In the genomic region with DNA sequence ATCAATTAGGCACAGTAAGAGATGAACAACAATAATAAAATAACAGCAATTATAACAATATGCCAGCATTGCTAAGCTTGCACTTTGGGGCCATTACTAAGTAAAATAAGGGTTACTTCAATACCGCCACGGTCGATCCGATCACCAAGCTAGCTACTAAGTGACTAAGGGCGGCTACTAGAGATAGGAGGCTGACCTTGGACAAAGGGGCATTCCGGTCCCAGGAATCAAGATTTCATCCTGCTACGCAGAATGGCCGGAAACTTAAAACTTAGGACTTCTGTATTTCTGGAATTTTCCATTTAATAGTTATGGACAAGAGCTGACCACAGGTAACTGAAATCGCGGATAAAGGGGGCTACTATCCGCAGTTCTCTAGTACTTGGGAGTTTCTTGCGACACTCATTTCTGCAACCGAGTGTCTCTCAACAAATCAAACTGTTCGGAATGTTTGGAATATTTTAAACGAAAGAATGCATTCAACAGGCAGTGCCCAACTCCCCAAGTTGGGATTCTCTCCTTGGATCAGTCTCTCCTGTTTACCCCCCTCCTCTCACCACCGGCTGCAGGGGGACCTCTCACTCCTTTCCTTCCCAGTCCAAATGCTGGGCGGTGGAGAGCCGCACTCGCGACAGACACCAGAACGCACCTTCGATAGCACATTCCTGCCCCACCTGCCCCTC, we compare ENCODE assay signal across 8 cellular contexts. TPM values are rescaled to one million over a fixed set of nuclear protein-coding genes. Genes with fewer than 3 reads are reported as not detected.
A peak's percentile ranks its signal among the peaks of the same experiment; 100 is the strongest.
DNase-seq lines count a peak whose midpoint lies in the region; TF ChIP-seq lines count a peak whose summit lies in the region.

No MANE protein-coding gene starts in this region.

- H3K4me3 Mint-ChIP-seq in activated T-cell treated with anti-CD3 and anti-CD28 coated beads, Interleukin-2, amount 50 U/mL, for 24 hours: peak overlapping the region; percentile 83
- H3K4me3 Mint-ChIP-seq in activated T-helper 2 cell treated with anti-CD3 and anti-CD28 coated beads, Interferon-gamma antibody, Interleukin-2, Interleukin-4, amounts not matched to agents 10 μg/mL and 5 μg/mL and 100 μg/mL, durations not matched to agents 14 hours and 24 hours and 36 hours (ENCODE audit: low read depth): peak overlapping the region; percentile 82

- intact Hi-C loops in activated T-helper 2 cell treated with anti-CD3 and anti-CD28 coated beads, Interferon-gamma antibody, Interleukin-2, Interleukin-4, amounts not matched to agents 10 μg/mL and 5 μg/mL and 100 μg/mL, durations not matched to agents 14 hours and 24 hours and 36 hours (cut with micrococcal nuclease): no loop called here
- intact Hi-C loops in sigmoid colon (cut with DNase I): loop anchor here (5.0 kb wide), 1 partner anchor 287 kb away; no protein-coding TSS in a partner anchor

- TF ChIP-seq CTCF in right atrium auricular region (IDR thresholded peaks at IDR 0.05) (no peak), sigmoid colon (IDR thresholded peaks at IDR 0.05) (no peak)

- WGBS in sigmoid colon, 2 donors: 10 to 42% methylated on average over 22 of the region's 22 CpGs

- H3K27me3 ChIP-seq in right atrium auricular region (no peaks in the 10 kb centered on the region), sigmoid colon (no peaks in the 10 kb centered on the region)

- TF ChIP-seq POLR2A in sigmoid colon (IDR thresholded peaks at IDR 0.05): no peak

- H3K9me3 ChIP-seq in right atrium auricular region (no peaks in the 10 kb centered on the region), sigmoid colon (no peaks in the 10 kb centered on the region)

- DNase-seq in activated T-cell treated with anti-CD3 and anti-CD28 coated beads, Interleukin-2, amount 50 U/mL, for 24 hours: no peak
- no peak for DNase-seq in activated T-cell treated with anti-CD3 and anti-CD28 coated beads, Interleukin-2, amount 50 U/mL, for 48 hours
- DNase-seq in activated T-helper 2 cell treated with anti-CD3 and anti-CD28 coated beads, Interferon-gamma antibody, Interleukin-2, Interleukin-4, amounts not matched to agents 10 μg/mL and 5 μg/mL and 100 μg/mL, durations not matched to agents 14 hours and 24 hours and 36 hours (ENCODE audit: low spot score): no peak
- no peak for DNase-seq in right atrium auricular region (ENCODE audit: low spot score)
- no peak for DNase-seq in sigmoid colon
- DNase-seq in germinal center (ENCODE audit: low spot score): no peak
- DNase-seq in activated CD4-positive, alpha-beta T cell treated with anti-CD3 and anti-CD28 coated beads for 48 hours: no peak
- no peak for DNase-seq in activated CD4-positive, alpha-beta T cell treated with anti-CD3 and anti-CD28 coated beads for 1 hour

- H3K4me3 ChIP-seq in right atrium auricular region (peak overlapping the region; percentile 57 to 77), sigmoid colon (peak overlapping the region; percentile 62 to 83 (median 78))

- H3K27ac ChIP-seq in right atrium auricular region (peak overlapping the region; percentile 78 to 82), sigmoid colon (peak overlapping the region; percentile 83 to 98 (median 90))

- H3K4me1 ChIP-seq in right atrium auricular region (peaks cover 0 to 56% of the 10 kb centered on the region in 2 donors), sigmoid colon (peaks cover 0 to 39% (median 18%) of the 10 kb centered on the region in 4 donors)

- H3K27me3 Mint-ChIP-seq in activated T-cell treated with anti-CD3 and anti-CD28 coated beads, Interleukin-2, amount 50 U/mL, for 24 hours: peaks cover 22% of the 10 kb centered on the region
- H3K27me3 Mint-ChIP-seq in activated T-helper 2 cell treated with anti-CD3 and anti-CD28 coated beads, Interferon-gamma antibody, Interleukin-2, Interleukin-4, amounts not matched to agents 10 μg/mL and 5 μg/mL and 100 μg/mL, durations not matched to agents 14 hours and 24 hours and 36 hours (ENCODE audit: low read depth): peaks cover 27% of the 10 kb centered on the region

- TF ChIP-seq EP300 in sigmoid colon (IDR thresholded peaks at IDR 0.05): no peak

- peaks cover 32% of the 10 kb centered on the region for H3K4me1 Mint-ChIP-seq in activated T-cell treated with anti-CD3 and anti-CD28 coated beads, Interleukin-2, amount 50 U/mL, for 24 hours (ENCODE audit: low read depth)
- peaks cover 23% of the 10 kb centered on the region for H3K4me1 Mint-ChIP-seq in activated T-helper 2 cell treated with anti-CD3 and anti-CD28 coated beads, Interferon-gamma antibody, Interleukin-2, Interleukin-4, amounts not matched to agents 10 μg/mL and 5 μg/mL and 100 μg/mL, durations not matched to agents 14 hours and 24 hours and 36 hours (ENCODE audit: low read depth)

- no peaks in the 10 kb centered on the region for H3K9me3 Mint-ChIP-seq in activated T-cell treated with anti-CD3 and anti-CD28 coated beads, Interleukin-2, amount 50 U/mL, for 24 hours
- no peaks in the 10 kb centered on the region for H3K9me3 Mint-ChIP-seq in activated T-helper 2 cell treated with anti-CD3 and anti-CD28 coated beads, Interferon-gamma antibody, Interleukin-2, Interleukin-4, amounts not matched to agents 10 μg/mL and 5 μg/mL and 100 μg/mL, durations not matched to agents 14 hours and 24 hours and 36 hours

- peaks cover 1% of the 10 kb centered on the region for H3K36me3 Mint-ChIP-seq in activated T-cell treated with anti-CD3 and anti-CD28 coated beads, Interleukin-2, amount 50 U/mL, for 24 hours (ENCODE audit: low read depth)
- H3K36me3 Mint-ChIP-seq in activated T-helper 2 cell treated with anti-CD3 and anti-CD28 coated beads, Interferon-gamma antibody, Interleukin-2, Interleukin-4, amounts not matched to agents 10 μg/mL and 5 μg/mL and 100 μg/mL, durations not matched to agents 14 hours and 24 hours and 36 hours (ENCODE audit: low read depth): peaks cover 2% of the 10 kb centered on the region

- H3K27ac Mint-ChIP-seq in activated T-cell treated with anti-CD3 and anti-CD28 coated beads, Interleukin-2, amount 50 U/mL, for 24 hours: peak overlapping the region; percentile 68
- H3K27ac Mint-ChIP-seq in activated T-helper 2 cell treated with anti-CD3 and anti-CD28 coated beads, Interferon-gamma antibody, Interleukin-2, Interleukin-4, amounts not matched to agents 10 μg/mL and 5 μg/mL and 100 μg/mL, durations not matched to agents 14 hours and 24 hours and 36 hours: peak overlapping the region; percentile 3

- H3K36me3 ChIP-seq in right atrium auricular region (no peaks in the 10 kb centered on the region), sigmoid colon (no peaks in the 10 kb centered on the region)

RNA-seq across cellular contexts. Expression of gene HEBP1, which starts 0.6 kb away (rescaled TPM):
- 11.9 and 13.3 TPM in 2 replicates for total RNA-seq in activated T-helper 2 cell treated with anti-CD3 and anti-CD28 coated beads, Interferon-gamma antibody, Interleukin-2, Interleukin-4, amounts not matched to agents 10 μg/mL and 5 μg/mL and 100 μg/mL, durations not matched to agents 14 hours and 24 hours and 36 hours
- total RNA-seq in right atrium auricular region: 10 to 100 TPM; 29.4 to 30.0 TPM
- total RNA-seq in sigmoid colon: 10 to 100 TPM; 32.1 to 54.8 (median 38.2) TPM
- polyA plus RNA-seq in sigmoid colon: 10 to 100 TPM; 44.9 to 85.8 (median 60.7) TPM

RNA-seq across cellular contexts. Expression of gene FAM234B, which starts 44.8 kb away (rescaled TPM):
- total RNA-seq in activated T-helper 2 cell treated with anti-CD3 and anti-CD28 coated beads, Interferon-gamma antibody, Interleukin-2, Interleukin-4, amounts not matched to agents 10 μg/mL and 5 μg/mL and 100 μg/mL, durations not matched to agents 14 hours and 24 hours and 36 hours: 5.7 and 6.8 TPM in 2 replicates
- total RNA-seq in right atrium auricular region: 1 to 10 TPM; 1.7 to 4.6 TPM
- 1 to 10 TPM; 2.9 to 5.0 (median 4.7) TPM for total RNA-seq in sigmoid colon
- polyA plus RNA-seq in sigmoid colon: 1 to 10 TPM in 1 of 3 donors, under 1 TPM in 2; 0.60 to 1.1 (median 0.69) TPM

RNA-seq across cellular contexts. Expression of gene GPRC5D, which starts 47.4 kb away (rescaled TPM):
- total RNA-seq in activated T-helper 2 cell treated with anti-CD3 and anti-CD28 coated beads, Interferon-gamma antibody, Interleukin-2, Interleukin-4, amounts not matched to agents 10 μg/mL and 5 μg/mL and 100 μg/mL, durations not matched to agents 14 hours and 24 hours and 36 hours: not detected in 2 replicates
- not detected for total RNA-seq in right atrium auricular region
- not detected for total RNA-seq in sigmoid colon
- under 1 TPM in 1 of 3 donors, not detected in 2; 0.16 TPM for polyA plus RNA-seq in sigmoid colon
